Comparison of ENCODE assay signal across 9 cellular contexts in genomic region chr10:75191821-75192568, GRCh38. TPM values are rescaled to one million over a fixed set of nuclear protein-coding genes. Genes with fewer than 3 reads are reported as not detected.
DNase-seq lines count a peak whose midpoint lies in the region; ATAC-seq and TF ChIP-seq lines count a peak whose summit lies in the region.
"Had no signal": no experiment of that assay in that cellular context is flagged by ENCODE, and none has a peak within 500 bp of the region (broad histone marks: within the 10 kb centered on the region; RNA-seq: fewer than 3 reads in every experiment).

No MANE protein-coding gene starts in this region.

- peak overlapping the region in 1 of 2 donors; percentile 59 for H3K27ac ChIP-seq in left lung
- peak overlapping the region; percentile 63 for H3K27ac ChIP-seq in upper lobe of right lung

- H3K27me3 ChIP-seq in left lung (no peaks in the 10 kb centered on the region), upper lobe of right lung (no peaks in the 10 kb centered on the region)

- peak overlapping the region; percentile 11; the same call in 1 of the 2 replicates for H3K4me3 ChIP-seq in LNCaP clone FGC (ENCODE audit: low read depth, low read length)
- no peak overlapping the region for H3K4me3 ChIP-seq in left lung
- H3K4me3 ChIP-seq in upper lobe of right lung = no peak overlapping the region

- H3K9me3 ChIP-seq in left lung (no peaks in the 10 kb centered on the region), upper lobe of right lung (no peaks in the 10 kb centered on the region)

- H3K9me3 Mint-ChIP-seq in brain = no peaks in the 10 kb centered on the region
- H3K9me3 Mint-ChIP-seq: memory B cell had no signal

- no peaks in the 10 kb centered on the region for H3K27me3 Mint-ChIP-seq in brain
- H3K27me3 Mint-ChIP-seq: memory B cell had no signal

- intact Hi-C loops in left lung (cut with DNase I) (no loop called here), upper lobe of right lung (cut with DNase I) (no loop called here)

- H3K4me3 Mint-ChIP-seq in brain = no peak overlapping the region
- H3K4me3 Mint-ChIP-seq: memory B cell had no signal

- peaks cover 0 to 23% of the 10 kb centered on the region in 2 donors for H3K4me1 ChIP-seq in left lung
- H3K4me1 ChIP-seq in upper lobe of right lung = peaks cover 17% of the 10 kb centered on the region

- H3K27ac Mint-ChIP-seq in brain = peak overlapping the region in 3 of 5 experiments; percentile 15 to 59 (median 52)
- H3K27ac Mint-ChIP-seq: memory B cell had no signal

- peak; percentile 87 for ATAC-seq in left lung
- ATAC-seq in upper lobe of right lung = peak; percentile 88
- no peak for ATAC-seq in GM21529 (IDR thresholded peaks at IDR 0.05; ENCODE audit: unreplicated experiment)
- no peak for ATAC-seq in GM21515 (IDR thresholded peaks at IDR 0.05; ENCODE audit: unreplicated experiment)
- no peak for ATAC-seq in HG02588 (IDR thresholded peaks at IDR 0.05; ENCODE audit: unreplicated experiment)

- no peaks in the 10 kb centered on the region for H3K4me1 Mint-ChIP-seq in brain

- H3K36me3 ChIP-seq in left lung (no peaks in the 10 kb centered on the region), upper lobe of right lung (no peaks in the 10 kb centered on the region)

- TF ChIP-seq CTCF in LNCaP clone FGC (IDR thresholded peaks at IDR 0.05; ENCODE audit: control insufficient read depth, extremely low read depth, insufficient read depth) (peak; percentile 16; the same call in 1 of the 2 replicates), brain (conservative IDR thresholded peaks at IDR 0.05) (no peak), left lung (IDR thresholded peaks at IDR 0.05) (no peak), upper lobe of right lung (IDR thresholded peaks at IDR 0.05) (peak; percentile 17)

- H3K36me3 Mint-ChIP-seq in brain = peaks cover 25% of the 10 kb centered on the region

- peak; percentile 33 for DNase-seq in LNCaP clone FGC (ENCODE audit: low read depth)
- DNase-seq in left lung = peak; percentile 59 to 80
- DNase-seq in upper lobe of right lung = no peak
- DNase-seq: activated CD4-positive, CD25-positive, alpha-beta regulatory T cell had no signal

RNA-seq across cellular contexts. Expression of gene VDAC2, which starts 18.6 kb away (rescaled TPM):
- 234 TPM for polyA plus RNA-seq in brain (ENCODE audit: insufficient read depth, low read depth, low replicate concordance)
- total RNA-seq in left lung (100 to 1,000 TPM; 151 to 155 TPM), upper lobe of right lung (119 TPM)

RNA-seq across cellular contexts. Expression of gene COMTD1, which starts 43.8 kb away (rescaled TPM):
- polyA plus RNA-seq in brain (ENCODE audit: insufficient read depth, low read depth, low replicate concordance) = 10.9 TPM
- total RNA-seq in left lung (10 to 100 TPM; 18.6 to 26.5 TPM), upper lobe of right lung (21.8 TPM)

Comparison
In these comparisons a context has a peak if more than half of its experiments do, and no peak if none do; other contexts are left out.
1. CTCF ChIP-seq: peak in LNCaP clone FGC (single experiment) and upper lobe of right lung (single experiment); none in brain (0 of 2) and left lung (0 of 2).
2. ATAC-seq: peak in left lung (single experiment) and upper lobe of right lung (single experiment); none in GM21529 (single experiment), GM21515 (single experiment) and HG02588 (single experiment).